In the genomic region with DNA sequence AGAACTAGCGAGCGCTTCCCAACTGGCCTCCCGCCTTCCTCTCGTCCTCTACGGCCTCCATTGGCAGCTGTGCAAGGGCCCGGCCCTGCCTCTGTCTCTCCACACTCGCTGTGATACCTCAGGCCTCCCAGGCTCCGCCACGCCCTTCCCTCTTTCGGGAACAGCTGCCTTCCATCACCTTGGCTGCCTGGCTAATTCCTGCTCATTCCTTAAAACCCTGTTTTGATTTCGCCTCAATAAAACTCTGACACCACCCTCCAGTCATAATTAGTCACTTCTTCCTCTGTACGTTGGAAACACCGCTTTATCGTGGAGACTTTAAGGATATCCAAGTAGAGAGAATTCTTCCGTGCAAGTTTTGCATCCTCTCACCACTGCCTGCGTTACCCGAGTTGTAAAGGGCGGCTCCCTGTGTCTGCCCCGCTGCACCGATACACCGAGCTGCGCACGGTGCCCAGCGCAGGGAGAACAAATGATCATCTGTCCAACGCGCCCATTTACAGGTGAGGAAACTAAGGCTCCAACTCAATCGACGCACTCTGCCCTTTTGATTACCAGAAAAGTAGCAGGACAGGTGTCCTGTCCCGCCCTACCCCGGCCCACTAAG, we compare ENCODE assay signal across 8 cellular contexts.
DNase-seq lines count a peak whose midpoint lies in the region; ATAC-seq and TF ChIP-seq lines count a peak whose summit lies in the region.

No MANE protein-coding gene starts in this region.

- H3K27ac Mint-ChIP-seq in CD4-positive, alpha-beta memory T cell = peak overlapping the region in 6 of 7 donors; percentile 52 to 96 (median 86)
- peak overlapping the region in 2 of 3 experiments; percentile 19 to 37; a peak in 2 of 7 replicates for H3K27ac Mint-ChIP-seq in H9
- H3K27ac Mint-ChIP-seq in stimulated activated memory B cell treated with anti-CD40 and anti-IgM and Interleukin-4, amounts not matched to agents 10 μg/mL and 1 μg/mL and 100 μg/mL, for 72 hours = peak overlapping the region; percentile 53

- H3K23me2 ChIP-seq in H9 (ENCODE audit: insufficient read length, low read depth, low read length, poor library complexity, severe bottlenecking) = peaks cover 21% of the 10 kb centered on the region

- H2BK15ac ChIP-seq in H9 (ENCODE audit: low read depth, low read length) = no peak overlapping the region

- H2AK5ac ChIP-seq in H9 (ENCODE audit: insufficient read length, low read length) = no peak overlapping the region

- no peak overlapping the region for H2AFZ ChIP-seq in H9 (ENCODE audit: low read length)

- H4K8ac ChIP-seq in H9 (replicated peaks; ENCODE audit: insufficient read length, low read depth, low read length) = no peak overlapping the region

- H2BK20ac ChIP-seq in H9 (ENCODE audit: low read depth, low read length, poor library complexity, severe bottlenecking) = no peak overlapping the region

- no peaks in the 10 kb centered on the region for H4K20me1 ChIP-seq in H9 (ENCODE audit: control insufficient read depth, insufficient read depth, insufficient read length)

- H3K9me3 ChIP-seq in CD4-positive, alpha-beta memory T cell (ENCODE audit: control insufficient read depth in 1 of 2, low read length in 2 of 2) = no peaks in the 10 kb centered on the region
- no peaks in the 10 kb centered on the region for H3K9me3 ChIP-seq in H9 (ENCODE audit: control insufficient read depth, low read depth, low read length)
- H3K9me3 ChIP-seq in gastroesophageal sphincter = no peaks in the 10 kb centered on the region

- no peak overlapping the region for H3K14ac ChIP-seq in H9 (ENCODE audit: insufficient read depth, low read length)

- H3K56ac ChIP-seq in H9 (ENCODE audit: insufficient read length, low read depth, low read length) = no peak overlapping the region

- H3K79me2 ChIP-seq in H9 (ENCODE audit: insufficient read depth, low read length) = peaks cover 4% of the 10 kb centered on the region; the same call in 1 of the 2 replicates

- no peaks in the 10 kb centered on the region for H3K36me3 ChIP-seq in CD4-positive, alpha-beta memory T cell (ENCODE audit: insufficient read depth, low read length)
- no peaks in the 10 kb centered on the region for H3K36me3 ChIP-seq in gastroesophageal sphincter

- DNase-seq in CD4-positive, alpha-beta memory T cell = no peak
- DNase-seq in H9 (peak; percentile 66), T1000 (lab: John Stamatoyannopoulos, UW) (peak; percentile 19), NCI-H2107 (lab: John Stamatoyannopoulos, UW) (no peak), D341Med (ENCODE audit: low spot score) (no peak), epidermal melanocyte (ENCODE audit: insufficient read length, low spot score) (no peak)

- WGBS in H9 (ENCODE audit: extremely low coverage, insufficient read length, low lambda C conversion rate) = no CpG with 5 or more reads among the region's 30 CpGs
- 5 to 36% methylated on average over 3 to 16 of the region's 30 CpGs for WGBS in gastroesophageal sphincter (ENCODE audit: low coverage in 1 of 2), 2 donors

- H3K4ac ChIP-seq in H9 (ENCODE audit: low read depth, low read length) = no peak overlapping the region

- H3K9me3 Mint-ChIP-seq in CD4-positive, alpha-beta memory T cell = peaks cover 0 to 16% (median 0%) of the 10 kb centered on the region in 8 donors
- H3K9me3 Mint-ChIP-seq in H9 = no peaks in the 10 kb centered on the region; a peak in 1 of 5 replicates
- H3K9me3 Mint-ChIP-seq in stimulated activated memory B cell treated with anti-CD40 and anti-IgM and Interleukin-4, amounts not matched to agents 10 μg/mL and 1 μg/mL and 100 μg/mL, for 72 hours = no peaks in the 10 kb centered on the region

- H3K9ac ChIP-seq in H9 (ENCODE audit: extremely low read depth, insufficient read length, low read length) = no peak overlapping the region

- no peak overlapping the region for H3K27ac ChIP-seq in CD4-positive, alpha-beta memory T cell (ENCODE audit: low read depth, low read length)
- H3K27ac ChIP-seq in H9 (ENCODE audit: insufficient read length, low read depth, low read length) (no peak overlapping the region), gastroesophageal sphincter (no peak overlapping the region)

- H4K5ac ChIP-seq in H9 (ENCODE audit: insufficient read length, low read depth, low read length) = no peak overlapping the region

- H3K4me1 ChIP-seq in CD4-positive, alpha-beta memory T cell (ENCODE audit: insufficient read depth, low read length) = peaks cover 13% of the 10 kb centered on the region
- H3K4me1 ChIP-seq in H9 (ENCODE audit: insufficient read depth, low read length) = no peaks in the 10 kb centered on the region; the same call in 1 of the 2 replicates
- H3K4me1 ChIP-seq in gastroesophageal sphincter = peaks cover 0 to 28% (median 0%) of the 10 kb centered on the region in 3 donors

- no peak overlapping the region for H3T11ph ChIP-seq in H9 (ENCODE audit: low read length)

- peaks cover 0 to 10% of the 10 kb centered on the region in 2 donors for H3K36me3 Mint-ChIP-seq in CD4-positive, alpha-beta memory T cell
- H3K36me3 Mint-ChIP-seq in H9 (ENCODE audit: insufficient read depth in 1 of 3, low read depth in 3 of 3) = peaks cover 0 to 10% (median 7%) of the 10 kb centered on the region in 3 experiments; a peak in 5 of 7 replicates
- peaks cover 6% of the 10 kb centered on the region for H3K36me3 Mint-ChIP-seq in stimulated activated memory B cell treated with anti-CD40 and anti-IgM and Interleukin-4, amounts not matched to agents 10 μg/mL and 1 μg/mL and 100 μg/mL, for 72 hours

- TF ChIP-seq CTCF in H9 (conservative IDR thresholded peaks at IDR 0.05) = no peak
- TF ChIP-seq CTCF in gastroesophageal sphincter (IDR thresholded peaks at IDR 0.05) = no peak

- no peak overlapping the region for H3K23ac ChIP-seq in H9 (ENCODE audit: insufficient read length, low read depth, low read length)

- peak overlapping the region; percentile 87 for H3K4me2 ChIP-seq in H9 (ENCODE audit: insufficient read depth, insufficient read length, low read length)

- H3K4me3 Mint-ChIP-seq in CD4-positive, alpha-beta memory T cell = peak overlapping the region; percentile 77 to 90 (median 82)
- H3K4me3 Mint-ChIP-seq in H9 = peak overlapping the region; percentile 70 to 84
- peak overlapping the region; percentile 66 for H3K4me3 Mint-ChIP-seq in stimulated activated memory B cell treated with anti-CD40 and anti-IgM and Interleukin-4, amounts not matched to agents 10 μg/mL and 1 μg/mL and 100 μg/mL, for 72 hours

- no peak overlapping the region for H2BK120ac ChIP-seq in H9 (ENCODE audit: low read depth, low read length, poor library complexity, severe bottlenecking)

- intact Hi-C loops in CD4-positive, alpha-beta memory T cell (cut with micrococcal nuclease) = no loop called here

- peaks cover 4% of the 10 kb centered on the region for H3K27me3 ChIP-seq in CD4-positive, alpha-beta memory T cell (ENCODE audit: insufficient read depth, low read length)
- peaks cover 3% of the 10 kb centered on the region; the same call in 1 of the 2 replicates for H3K27me3 ChIP-seq in H9 (ENCODE audit: insufficient read depth, low read length)
- peaks cover 14% of the 10 kb centered on the region for H3K27me3 ChIP-seq in gastroesophageal sphincter

- peak overlapping the region in 1 of 2 donors; percentile 38 for H3K4me3 ChIP-seq in CD4-positive, alpha-beta memory T cell (ENCODE audit: low read length in 2 of 2)
- peak overlapping the region in 1 of 2 donors; percentile 57 for H3K4me3 ChIP-seq in gastroesophageal sphincter

- H3K4me1 Mint-ChIP-seq in CD4-positive, alpha-beta memory T cell = peaks cover 8 to 18% (median 13%) of the 10 kb centered on the region in 4 donors
- peaks cover 31 to 34% of the 10 kb centered on the region in 2 experiments for H3K4me1 Mint-ChIP-seq in H9
- peaks cover 37% of the 10 kb centered on the region for H3K4me1 Mint-ChIP-seq in stimulated activated memory B cell treated with anti-CD40 and anti-IgM and Interleukin-4, amounts not matched to agents 10 μg/mL and 1 μg/mL and 100 μg/mL, for 72 hours

- no peak overlapping the region for H2BK5ac ChIP-seq in H9 (ENCODE audit: insufficient read length, low read length)

- no peak overlapping the region for H2BK12ac ChIP-seq in H9 (ENCODE audit: insufficient read length, low read depth, low read length)

- H3K27me3 Mint-ChIP-seq in CD4-positive, alpha-beta memory T cell = peaks cover 6 to 22% of the 10 kb centered on the region in 2 donors
- H3K27me3 Mint-ChIP-seq in H9 (ENCODE audit: low read depth) = peaks cover 33% of the 10 kb centered on the region
- peaks cover 9% of the 10 kb centered on the region for H3K27me3 Mint-ChIP-seq in stimulated activated memory B cell treated with anti-CD40 and anti-IgM and Interleukin-4, amounts not matched to agents 10 μg/mL and 1 μg/mL and 100 μg/mL, for 72 hours

- CTCF ChIA-PET in CD4-positive, alpha-beta memory T cell (lab: Charles Lee; ENCODE audit: partially characterized antibody) = no interaction called here

- no peaks in the 10 kb centered on the region for H3K79me1 ChIP-seq in H9 (ENCODE audit: insufficient read depth, low read depth, low read length, poor library complexity, severe bottlenecking)

- ATAC-seq in gastroesophageal sphincter = peak; percentile 15
- peak; percentile 2 for ATAC-seq in stimulated activated memory B cell treated with anti-CD40 and anti-IgM and Interleukin-4, amounts not matched to agents 10 μg/mL and 1 μg/mL and 100 μg/mL, for 72 hours

- no peak overlapping the region for H4K91ac ChIP-seq in H9 (ENCODE audit: insufficient read length, low read depth, low read length)

- no peak overlapping the region for H3K18ac ChIP-seq in H9 (ENCODE audit: insufficient read length, low read depth, low read length)

- no peak for TF ChIP-seq POLR2A in gastroesophageal sphincter (IDR thresholded peaks at IDR 0.05)

- POLR2A ChIA-PET in CD4-positive, alpha-beta memory T cell (lab: Charles Lee; ENCODE audit: partially characterized antibody) = interaction anchor here (1.0 kb wide), 1 partner anchor 192 kb away, joined by 3 read pairs; no protein-coding TSS in a partner anchor

- TF ChIP-seq EP300 in gastroesophageal sphincter (IDR thresholded peaks at IDR 0.05) = no peak

Comparison
In these comparisons a context has a peak if more than half of its experiments do, and no peak if none do; other contexts are left out.
1. DNase-seq: peak in H9 (single experiment) and T1000 (single experiment); none in CD4-positive, alpha-beta memory T cell (0 of 5), NCI-H2107 (single experiment), D341Med (single experiment) and epidermal melanocyte (single experiment).
2. H3K27ac Mint-ChIP-seq: peak in every context shown above with its lines; median percentile 86 in CD4-positive, alpha-beta memory T cell; 53 in stimulated activated memory B cell treated with anti-CD40 and anti-IgM and Interleukin-4, amounts not matched to agents 10 μg/mL and 1 μg/mL and 100 μg/mL, for 72 hours; 28 in H9.
3. Peak in every context shown above with its lines, with median percentiles within 50 percentile points of each other: H3K4me3 Mint-ChIP-seq.